Comparison of ENCODE assay signal across 8 cellular contexts in genomic region chr14:26841920-26842741, GRCh38.
A peak's percentile ranks its signal among the peaks of the same experiment; 100 is the strongest.
DNase-seq lines count a peak whose midpoint lies in the region; ATAC-seq, FAIRE-seq and TF ChIP-seq lines count a peak whose summit lies in the region.

No MANE protein-coding gene starts in this region.

- H3K4me3 ChIP-seq in gastroesophageal sphincter (no peak overlapping the region), OCI-LY7 (ENCODE audit: low read depth, low read length, poor library complexity, severe bottlenecking) (no peak overlapping the region)

- WGBS in gastroesophageal sphincter (ENCODE audit: low coverage in 1 of 2), 2 donors: 11 to 53% methylated on average over 3 of the region's 3 CpGs

- H3K4me1 Mint-ChIP-seq in WTC11: peaks cover 14% of the 10 kb centered on the region

- no peaks in the 10 kb centered on the region for H3K9me2 ChIP-seq in OCI-LY7 (ENCODE audit: insufficient read depth, low read length)

- no peaks in the 10 kb centered on the region for H3K27me3 Mint-ChIP-seq in WTC11 (ENCODE audit: low read depth)

- no peaks in the 10 kb centered on the region for H3K36me3 ChIP-seq in gastroesophageal sphincter
- no peaks in the 10 kb centered on the region for H3K36me3 ChIP-seq in OCI-LY7 (ENCODE audit: insufficient read depth, low read length)

- POLR2A ChIA-PET in RWPE1 (lab: Yijun Ruan, JAX; ENCODE audit: low non-redundant PET): no interaction called here
- POLR2A ChIA-PET in WTC11 (lab: Charles Lee): no interaction called here
- POLR2A ChIA-PET in OCI-LY7 (lab: Charles Lee): no interaction called here

- H3K27ac ChIP-seq in RWPE1 (no peak overlapping the region), gastroesophageal sphincter (peak overlapping the region in 3 of 4 donors; percentile 38 to 60 (median 50)), OCI-LY7 (ENCODE audit: low read depth, low read length, poor library complexity, severe bottlenecking) (no peak overlapping the region)

- H3K9me3 Mint-ChIP-seq in WTC11: no peaks in the 10 kb centered on the region

- no peak overlapping the region for H2AFZ ChIP-seq in OCI-LY7 (ENCODE audit: low read length)

- CTCF ChIA-PET in RWPE1 (lab: Yijun Ruan, JAX) (no interaction called here), WTC11 (lab: Charles Lee) (no interaction called here), OCI-LY7 (lab: Charles Lee; ENCODE audit: unreplicated experiment) (no interaction called here)

- no peak for TF ChIP-seq CTCF in RWPE1 (conservative IDR thresholded peaks at IDR 0.05; ENCODE audit: low read depth)
- no peak for TF ChIP-seq CTCF in gastroesophageal sphincter (IDR thresholded peaks at IDR 0.05)
- no peak for TF ChIP-seq CTCF in WTC11 (IDR thresholded peaks at IDR 0.05)
- no peak for TF ChIP-seq CTCF in OCI-LY7 (conservative IDR thresholded peaks at IDR 0.05; ENCODE audit: low read length)

- H3K4me1 ChIP-seq in gastroesophageal sphincter (no peaks in the 10 kb centered on the region), OCI-LY7 (ENCODE audit: insufficient read depth, low read length, poor library complexity, severe bottlenecking) (no peaks in the 10 kb centered on the region)

- no peak for TF ChIP-seq EP300 in gastroesophageal sphincter (IDR thresholded peaks at IDR 0.05)

- H3K4me2 ChIP-seq in OCI-LY7 (ENCODE audit: low read length): no peak overlapping the region

- FAIRE-seq in G401.6 (lab: Jason Lieb, UNC): peak; percentile 98

- intact Hi-C loops in OCI-LY7 (cut with micrococcal nuclease; ENCODE audit: unreplicated experiment): no loop called here

- no peak for TF ChIP-seq POLR2A in gastroesophageal sphincter (IDR thresholded peaks at IDR 0.05)

- BruUV-seq in OCI-LY7 (replicated peaks; lab: Mats Ljungman, UMichigan): no TSS peak

- no peak overlapping the region for H3K4me3 Mint-ChIP-seq in WTC11

- H3K27me3 ChIP-seq in gastroesophageal sphincter: no peaks in the 10 kb centered on the region

- H3K9me3 ChIP-seq in gastroesophageal sphincter (no peaks in the 10 kb centered on the region), OCI-LY7 (ENCODE audit: low read length) (peaks cover 8% of the 10 kb centered on the region; the same call in 1 of the 2 replicates)

- no peaks in the 10 kb centered on the region for H4K20me1 ChIP-seq in OCI-LY7 (ENCODE audit: insufficient read depth, low read length)

- no peaks in the 10 kb centered on the region for H3K36me3 Mint-ChIP-seq in WTC11

- peak; percentile 64 for DNase-seq in RWPE1 (ENCODE audit: low spot score)
- DNase-seq in pulmonary artery endothelial cell (ENCODE audit: low read depth, low spot score): peak; percentile 27
- DNase-seq in WTC11 (ENCODE audit: low spot score): no peak
- no peak for DNase-seq in OCI-LY7 (ENCODE audit: low spot score)

- ATAC-seq in gastroesophageal sphincter (peak; percentile 96), HG03135 (IDR thresholded peaks at IDR 0.05; ENCODE audit: unreplicated experiment) (no peak), WTC11 (no peak), GM18511 (IDR thresholded peaks at IDR 0.05; ENCODE audit: unreplicated experiment) (no peak)

- H3K27ac Mint-ChIP-seq in WTC11: no peak overlapping the region

- no peaks in the 10 kb centered on the region for H3K79me2 ChIP-seq in OCI-LY7 (ENCODE audit: insufficient read depth, low read depth, low read length)

TF ChIP-seq in WTC11, 78 proteins besides CTCF, POLR2A, EP300 and RAD21:
- TF ChIP-seq ZNF121 (CRISPR knock-in tag; IDR thresholded peaks at IDR 0.05) (no peak), ATF2 (CRISPR knock-in tag; IDR thresholded peaks at IDR 0.05; ENCODE audit: borderline replicate concordance, low read depth) (no peak), ZNF425 (CRISPR knock-in tag; conservative IDR thresholded peaks at IDR 0.05) (no peak), SMAD3 (CRISPR knock-in tag; IDR thresholded peaks at IDR 0.05; ENCODE audit: borderline replicate concordance) (no peak), ZNF281 (CRISPR knock-in tag; IDR thresholded peaks at IDR 0.05) (no peak), FOXK1 (CRISPR knock-in tag; IDR thresholded peaks at IDR 0.05) (no peak), TEAD1 (CRISPR knock-in tag; IDR thresholded peaks at IDR 0.05) (no peak), ZNF512 (CRISPR knock-in tag; IDR thresholded peaks at IDR 0.05; ENCODE audit: borderline replicate concordance) (no peak)

Comparison
In these comparisons a context has a peak if more than half of its experiments do, and no peak if none do; other contexts are left out.
1. DNase-seq: peak in RWPE1 (single experiment) and pulmonary artery endothelial cell (single experiment); none in WTC11 (single experiment) and OCI-LY7 (single experiment).
2. H3K27ac ChIP-seq: peak in gastroesophageal sphincter (3 of 4); none in RWPE1 (single experiment) and OCI-LY7 (single experiment).